ENCODE assay signal across 10 cellular contexts in the genomic region with DNA sequence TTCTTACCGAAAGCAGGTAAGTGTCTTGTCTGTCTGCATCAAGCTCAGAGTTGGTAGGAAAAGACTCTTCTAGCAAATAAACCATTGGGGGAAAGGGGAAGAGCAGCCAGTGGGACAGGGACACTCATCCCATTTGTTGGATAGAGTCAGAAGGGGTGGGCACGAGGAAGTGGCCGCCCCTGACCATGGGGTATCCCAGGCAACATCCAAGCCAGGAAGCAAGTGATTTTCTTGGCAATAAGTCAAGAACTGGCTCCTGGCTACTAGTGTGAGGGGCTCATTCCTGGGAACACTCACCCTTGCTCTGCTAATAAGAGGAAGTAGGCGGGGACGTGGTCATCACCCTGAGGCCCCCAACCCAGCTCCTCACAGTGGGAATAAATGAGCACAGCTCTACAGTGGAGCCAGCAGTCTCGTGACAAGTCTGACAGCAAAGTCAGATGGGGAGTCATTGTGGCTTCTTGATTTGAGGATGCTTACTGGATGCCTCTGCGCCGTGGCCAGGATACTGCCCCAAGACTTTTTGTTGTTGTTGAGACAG. TPM values are rescaled to one million over a fixed set of nuclear protein-coding genes. Genes with fewer than 3 reads are reported as not detected.
DNase-seq lines count a peak whose midpoint lies in the region; ATAC-seq and TF ChIP-seq lines count a peak whose summit lies in the region.
"Had no signal": no experiment of that assay in that cellular context is flagged by ENCODE, and none has a peak within 500 bp of the region (broad histone marks: within the 10 kb centered on the region; RNA-seq: fewer than 3 reads in every experiment).

No MANE protein-coding gene starts in this region.

- no peak overlapping the region for H3K4me3 Mint-ChIP-seq in activated CD4-positive, alpha-beta T cell treated with anti-CD3 and anti-CD28 coated beads, Interleukin-2, amount 10 ng/mL, durations not matched to agents 24 days and 14 days

- no peak overlapping the region for H3K27ac Mint-ChIP-seq in activated CD4-positive, alpha-beta T cell treated with anti-CD3 and anti-CD28 coated beads, Interleukin-2, amount 10 ng/mL, durations not matched to agents 24 days and 14 days

- no peaks in the 10 kb centered on the region for H3F3A ChIP-seq in MM.1S (ENCODE audit: insufficient read depth, low read length)

- intact Hi-C loops in left lung (cut with DNase I): no loop called here
- intact Hi-C loops in activated CD4-positive, alpha-beta T cell treated with anti-CD3 and anti-CD28 coated beads, Interleukin-2, amount 10 ng/mL, durations not matched to agents 24 days and 14 days (cut with micrococcal nuclease): no loop called here

- ATAC-seq in left lung: peak; percentile 16
- ATAC-seq in HG03097 (IDR thresholded peaks at IDR 0.05; ENCODE audit: low FRiP score, unreplicated experiment): no peak
- no peak for ATAC-seq in HG03135 (IDR thresholded peaks at IDR 0.05; ENCODE audit: unreplicated experiment)
- ATAC-seq in GM21529 (IDR thresholded peaks at IDR 0.05; ENCODE audit: unreplicated experiment): no peak

- H3K36me3 ChIP-seq in MM.1S (replicated peaks; ENCODE audit: insufficient read depth, low read length) (no peaks in the 10 kb centered on the region), left lung (no peaks in the 10 kb centered on the region), stomach smooth muscle (ENCODE audit: control insufficient read depth in 2 of 2, insufficient read depth in 2 of 2, low read length in 2 of 2) (no peaks in the 10 kb centered on the region)

- H3K4me3 ChIP-seq in MM.1S (ENCODE audit: low read length) (no peak overlapping the region), cardiac fibroblast (replicated peaks in 1 of 2; ENCODE audit: low read depth in 2 of 2, low read length in 2 of 2) (no peak overlapping the region), left lung (no peak overlapping the region), stomach smooth muscle (ENCODE audit: low read length in 2 of 2) (no peak overlapping the region)

- no peak for DNase-seq in MM.1S
- DNase-seq in cardiac fibroblast (ENCODE audit: low read depth in 2 of 2): peak; percentile 48 to 72
- DNase-seq in left lung: no peak
- DNase-seq in activated CD4-positive, alpha-beta T cell treated with anti-CD3 and anti-CD28 coated beads, Interleukin-2, amount 10 ng/mL, durations not matched to agents 24 days and 14 days: no peak
- DNase-seq: activated CD4-positive, alpha-beta T cell treated with anti-CD3 and anti-CD28 coated beads, Interleukin-2, amount 50 U/mL, for 4 hours; NCI-H226 had no signal

- no peaks in the 10 kb centered on the region for H3K9me3 Mint-ChIP-seq in activated CD4-positive, alpha-beta T cell treated with anti-CD3 and anti-CD28 coated beads, Interleukin-2, amount 10 ng/mL, durations not matched to agents 24 days and 14 days

- H3K36me3 Mint-ChIP-seq in activated CD4-positive, alpha-beta T cell treated with anti-CD3 and anti-CD28 coated beads, Interleukin-2, amount 10 ng/mL, durations not matched to agents 24 days and 14 days (ENCODE audit: low read depth): no peaks in the 10 kb centered on the region

- no peaks in the 10 kb centered on the region for H3K4me1 ChIP-seq in MM.1S (ENCODE audit: low read length)
- H3K4me1 ChIP-seq in left lung: peaks cover 15 to 17% of the 10 kb centered on the region in 2 donors
- H3K4me1 ChIP-seq in stomach smooth muscle (ENCODE audit: control insufficient read depth, insufficient read depth, low read length): peaks cover 21% of the 10 kb centered on the region

- H3K9me3 ChIP-seq in MM.1S (replicated peaks; ENCODE audit: insufficient read depth, low read length) (no peaks in the 10 kb centered on the region), left lung (no peaks in the 10 kb centered on the region), stomach smooth muscle (ENCODE audit: control insufficient read depth in 2 of 2, low read length in 2 of 2) (no peaks in the 10 kb centered on the region)

- H3K4me1 Mint-ChIP-seq in activated CD4-positive, alpha-beta T cell treated with anti-CD3 and anti-CD28 coated beads, Interleukin-2, amount 10 ng/mL, durations not matched to agents 24 days and 14 days: no peaks in the 10 kb centered on the region

- no peak overlapping the region for H2AFZ ChIP-seq in MM.1S (ENCODE audit: low read length)

- H3K9me2 ChIP-seq in MM.1S (replicated peaks; ENCODE audit: insufficient read depth, low read length): no peaks in the 10 kb centered on the region

- peak overlapping the region; percentile 7; the same call in 1 of the 2 replicates for H3K4me2 ChIP-seq in MM.1S (ENCODE audit: low read depth, low read length)

- no peaks in the 10 kb centered on the region for H3K79me2 ChIP-seq in MM.1S (ENCODE audit: low read length)

- no peaks in the 10 kb centered on the region; the same call in 1 of the 2 replicates for H3K27me3 ChIP-seq in MM.1S (replicated peaks; ENCODE audit: insufficient read depth, low read length)
- peaks cover 0 to 5% of the 10 kb centered on the region in 2 donors for H3K27me3 ChIP-seq in left lung
- H3K27me3 ChIP-seq in stomach smooth muscle (ENCODE audit: control insufficient read depth in 1 of 2, insufficient read depth in 2 of 2, low read length in 2 of 2): no peaks in the 10 kb centered on the region

- no peak overlapping the region for H3K9ac ChIP-seq in MM.1S (ENCODE audit: low read length)
- peak overlapping the region; percentile 57 to 94 for H3K9ac ChIP-seq in stomach smooth muscle (ENCODE audit: low read length in 2 of 2)

- TF ChIP-seq CTCF in MM.1S (IDR thresholded peaks at IDR 0.05; ENCODE audit: low read length) (no peak), cardiac fibroblast (IDR thresholded peaks at IDR 0.05; ENCODE audit: low read depth, low read length) (no peak), left lung (IDR thresholded peaks at IDR 0.05) (no peak)

- H3K27ac ChIP-seq in MM.1S (ENCODE audit: low read length): no peak overlapping the region
- peak overlapping the region in 1 of 2 donors; percentile 82 for H3K27ac ChIP-seq in left lung
- H3K27ac ChIP-seq in stomach smooth muscle (ENCODE audit: low read length): peak overlapping the region; percentile 95

- H3K27me3 Mint-ChIP-seq in activated CD4-positive, alpha-beta T cell treated with anti-CD3 and anti-CD28 coated beads, Interleukin-2, amount 10 ng/mL, durations not matched to agents 24 days and 14 days: no peaks in the 10 kb centered on the region

- H4K20me1 ChIP-seq in MM.1S (ENCODE audit: insufficient read depth, low read length): no peaks in the 10 kb centered on the region

RNA-seq across cellular contexts. Expression of a gene that starts 6.7 kb away (rescaled TPM):
- total RNA-seq in left lung: under 1 TPM; 0.26 to 0.50 TPM
- total RNA-seq in activated CD4-positive, alpha-beta T cell treated with anti-CD3 and anti-CD28 coated beads, Interleukin-2, amount 10 ng/mL, durations not matched to agents 24 days and 14 days: not detected in 2 replicates

RNA-seq across cellular contexts. Expression of a gene that starts 58.5 kb away (rescaled TPM):
- total RNA-seq in left lung: 100 to 1,000 TPM; 140 TPM
- total RNA-seq in activated CD4-positive, alpha-beta T cell treated with anti-CD3 and anti-CD28 coated beads, Interleukin-2, amount 10 ng/mL, durations not matched to agents 24 days and 14 days: 109 and 114 TPM in 2 replicates

Comparison
In these comparisons a context has a peak if more than half of its experiments do, and no peak if none do; other contexts are left out.
1. DNase-seq: peak in cardiac fibroblast (2 of 2); none in MM.1S (single experiment), left lung (0 of 2) and activated CD4-positive, alpha-beta T cell treated with anti-CD3 and anti-CD28 coated beads, Interleukin-2, amount 10 ng/mL, durations not matched to agents 24 days and 14 days (single experiment).